ENCODE assay signal across 1 cellular context in the genomic region with DNA sequence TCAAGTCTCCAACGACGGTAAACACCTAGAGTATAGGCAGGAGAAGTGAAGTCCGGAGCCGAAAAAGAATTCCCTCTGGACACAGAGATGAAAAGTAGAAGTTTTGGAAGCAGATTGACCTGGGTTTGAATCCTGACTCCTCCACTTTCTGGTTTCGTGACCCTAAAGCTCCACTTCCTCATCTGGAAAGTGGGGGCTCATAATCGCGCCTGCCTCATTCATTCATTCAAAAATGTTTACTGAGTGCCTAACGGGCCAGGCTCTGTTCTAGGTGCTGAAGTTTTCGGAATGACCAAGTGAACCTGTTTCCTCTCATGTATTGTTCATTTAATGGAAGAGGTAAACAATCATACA.
TF ChIP-seq lines count a peak whose summit lies in the region.

No MANE protein-coding gene starts in this region.

TF ChIP-seq in GM12878, 131 proteins besides CTCF, POLR2A, EP300 and RAD21:
- TF ChIP-seq, protein P1, sequence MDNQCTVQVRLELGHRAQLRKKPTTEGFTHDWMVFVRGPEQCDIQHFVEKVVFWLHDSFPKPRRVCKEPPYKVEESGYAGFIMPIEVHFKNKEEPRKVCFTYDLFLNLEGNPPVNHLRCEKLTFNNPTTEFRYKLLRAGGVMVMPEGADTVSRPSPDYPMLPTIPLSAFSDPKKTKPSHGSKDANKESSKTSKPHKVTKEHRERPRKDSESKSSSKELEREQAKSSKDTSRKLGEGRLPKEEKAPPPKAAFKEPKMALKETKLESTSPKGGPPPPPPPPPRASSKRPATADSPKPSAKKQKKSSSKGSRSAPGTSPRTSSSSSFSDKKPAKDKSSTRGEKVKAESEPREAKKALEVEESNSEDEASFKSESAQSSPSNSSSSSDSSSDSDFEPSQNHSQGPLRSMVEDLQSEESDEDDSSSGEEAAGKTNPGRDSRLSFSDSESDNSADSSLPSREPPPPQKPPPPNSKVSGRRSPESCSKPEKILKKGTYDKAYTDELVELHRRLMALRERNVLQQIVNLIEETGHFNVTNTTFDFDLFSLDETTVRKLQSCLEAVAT (IDR thresholded peaks at IDR 0.05) = peak; percentile 3
- TF ChIP-seq EED (IDR thresholded peaks at IDR 0.05; ENCODE audit: low read depth) (peak; percentile 39; the same call in 1 of the 2 replicates), IKZF2 (IDR thresholded peaks at IDR 0.05) (peak in 1 of 2 experiments; percentile 15; a peak in 2 of 4 replicates), ZNF24 (IDR thresholded peaks at IDR 0.05) (peak; percentile 95), SPI1 (IDR thresholded peaks at IDR 0.05; ENCODE audit: borderline replicate concordance, insufficient read depth, low read depth, low read length) (peak; percentile 79; the same call in 1 of the 2 replicates), NBN (IDR thresholded peaks at IDR 0.05) (0 out of 2 replicates have a peak, but pooled peaks have one; percentile 10), TCF3 (IDR thresholded peaks at IDR 0.05; ENCODE audit: borderline replicate concordance, insufficient read depth, low read depth, low read length) (no peak)
- TF ChIP-seq, protein P2, sequence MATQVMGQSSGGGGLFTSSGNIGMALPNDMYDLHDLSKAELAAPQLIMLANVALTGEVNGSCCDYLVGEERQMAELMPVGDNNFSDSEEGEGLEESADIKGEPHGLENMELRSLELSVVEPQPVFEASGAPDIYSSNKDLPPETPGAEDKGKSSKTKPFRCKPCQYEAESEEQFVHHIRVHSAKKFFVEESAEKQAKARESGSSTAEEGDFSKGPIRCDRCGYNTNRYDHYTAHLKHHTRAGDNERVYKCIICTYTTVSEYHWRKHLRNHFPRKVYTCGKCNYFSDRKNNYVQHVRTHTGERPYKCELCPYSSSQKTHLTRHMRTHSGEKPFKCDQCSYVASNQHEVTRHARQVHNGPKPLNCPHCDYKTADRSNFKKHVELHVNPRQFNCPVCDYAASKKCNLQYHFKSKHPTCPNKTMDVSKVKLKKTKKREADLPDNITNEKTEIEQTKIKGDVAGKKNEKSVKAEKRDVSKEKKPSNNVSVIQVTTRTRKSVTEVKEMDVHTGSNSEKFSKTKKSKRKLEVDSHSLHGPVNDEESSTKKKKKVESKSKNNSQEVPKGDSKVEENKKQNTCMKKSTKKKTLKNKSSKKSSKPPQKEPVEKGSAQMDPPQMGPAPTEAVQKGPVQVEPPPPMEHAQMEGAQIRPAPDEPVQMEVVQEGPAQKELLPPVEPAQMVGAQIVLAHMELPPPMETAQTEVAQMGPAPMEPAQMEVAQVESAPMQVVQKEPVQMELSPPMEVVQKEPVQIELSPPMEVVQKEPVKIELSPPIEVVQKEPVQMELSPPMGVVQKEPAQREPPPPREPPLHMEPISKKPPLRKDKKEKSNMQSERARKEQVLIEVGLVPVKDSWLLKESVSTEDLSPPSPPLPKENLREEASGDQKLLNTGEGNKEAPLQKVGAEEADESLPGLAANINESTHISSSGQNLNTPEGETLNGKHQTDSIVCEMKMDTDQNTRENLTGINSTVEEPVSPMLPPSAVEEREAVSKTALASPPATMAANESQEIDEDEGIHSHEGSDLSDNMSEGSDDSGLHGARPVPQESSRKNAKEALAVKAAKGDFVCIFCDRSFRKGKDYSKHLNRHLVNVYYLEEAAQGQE (IDR thresholded peaks at IDR 0.05; ENCODE audit: low read depth, low read length) = peak; percentile 67
- TF ChIP-seq, protein P3, sequence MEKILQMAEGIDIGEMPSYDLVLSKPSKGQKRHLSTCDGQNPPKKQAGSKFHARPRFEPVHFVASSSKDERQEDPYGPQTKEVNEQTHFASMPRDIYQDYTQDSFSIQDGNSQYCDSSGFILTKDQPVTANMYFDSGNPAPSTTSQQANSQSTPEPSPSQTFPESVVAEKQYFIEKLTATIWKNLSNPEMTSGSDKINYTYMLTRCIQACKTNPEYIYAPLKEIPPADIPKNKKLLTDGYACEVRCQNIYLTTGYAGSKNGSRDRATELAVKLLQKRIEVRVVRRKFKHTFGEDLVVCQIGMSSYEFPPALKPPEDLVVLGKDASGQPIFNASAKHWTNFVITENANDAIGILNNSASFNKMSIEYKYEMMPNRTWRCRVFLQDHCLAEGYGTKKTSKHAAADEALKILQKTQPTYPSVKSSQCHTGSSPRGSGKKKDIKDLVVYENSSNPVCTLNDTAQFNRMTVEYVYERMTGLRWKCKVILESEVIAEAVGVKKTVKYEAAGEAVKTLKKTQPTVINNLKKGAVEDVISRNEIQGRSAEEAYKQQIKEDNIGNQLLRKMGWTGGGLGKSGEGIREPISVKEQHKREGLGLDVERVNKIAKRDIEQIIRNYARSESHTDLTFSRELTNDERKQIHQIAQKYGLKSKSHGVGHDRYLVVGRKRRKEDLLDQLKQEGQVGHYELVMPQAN (conservative IDR thresholded peaks at IDR 0.05) = no peak
- TF ChIP-seq, protein P4, sequence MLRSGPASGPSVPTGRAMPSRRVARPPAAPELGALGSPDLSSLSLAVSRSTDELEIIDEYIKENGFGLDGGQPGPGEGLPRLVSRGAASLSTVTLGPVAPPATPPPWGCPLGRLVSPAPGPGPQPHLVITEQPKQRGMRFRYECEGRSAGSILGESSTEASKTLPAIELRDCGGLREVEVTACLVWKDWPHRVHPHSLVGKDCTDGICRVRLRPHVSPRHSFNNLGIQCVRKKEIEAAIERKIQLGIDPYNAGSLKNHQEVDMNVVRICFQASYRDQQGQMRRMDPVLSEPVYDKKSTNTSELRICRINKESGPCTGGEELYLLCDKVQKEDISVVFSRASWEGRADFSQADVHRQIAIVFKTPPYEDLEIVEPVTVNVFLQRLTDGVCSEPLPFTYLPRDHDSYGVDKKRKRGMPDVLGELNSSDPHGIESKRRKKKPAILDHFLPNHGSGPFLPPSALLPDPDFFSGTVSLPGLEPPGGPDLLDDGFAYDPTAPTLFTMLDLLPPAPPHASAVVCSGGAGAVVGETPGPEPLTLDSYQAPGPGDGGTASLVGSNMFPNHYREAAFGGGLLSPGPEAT (IDR thresholded peaks at IDR 0.05; ENCODE audit: low read depth) = 0 out of 2 replicates have a peak, but pooled peaks have one; percentile 13
- TF ChIP-seq, protein P5, sequence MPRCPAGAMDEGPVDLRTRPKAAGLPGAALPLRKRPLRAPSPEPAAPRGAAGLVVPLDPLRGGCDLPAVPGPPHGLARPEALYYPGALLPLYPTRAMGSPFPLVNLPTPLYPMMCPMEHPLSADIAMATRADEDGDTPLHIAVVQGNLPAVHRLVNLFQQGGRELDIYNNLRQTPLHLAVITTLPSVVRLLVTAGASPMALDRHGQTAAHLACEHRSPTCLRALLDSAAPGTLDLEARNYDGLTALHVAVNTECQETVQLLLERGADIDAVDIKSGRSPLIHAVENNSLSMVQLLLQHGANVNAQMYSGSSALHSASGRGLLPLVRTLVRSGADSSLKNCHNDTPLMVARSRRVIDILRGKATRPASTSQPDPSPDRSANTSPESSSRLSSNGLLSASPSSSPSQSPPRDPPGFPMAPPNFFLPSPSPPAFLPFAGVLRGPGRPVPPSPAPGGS (IDR thresholded peaks at IDR 0.05; ENCODE audit: borderline replicate concordance, insufficient read depth, low read depth, low read length, poor library complexity, severe bottlenecking) = no peak
